In genomic region chr2:215619989-215620388, GRCh38 we compare ENCODE assay signal across 1 cellular context.
TF ChIP-seq lines count a peak whose summit lies in the region.

No MANE protein-coding gene starts in this region.

TF ChIP-seq in HEK293, 187 proteins besides CTCF, POLR2A, EP300 and RAD21 (continued from another document):
- TF ChIP-seq KLF9 (tag by site-specific recombination; IDR thresholded peaks at IDR 0.05; ENCODE audit: low read depth) (peak; percentile 49; the same call in 1 of the 2 replicates), ZNF23 (tag by site-specific recombination; IDR thresholded peaks at IDR 0.05; ENCODE audit: borderline replicate concordance) (no peak), KLF7 (tag by site-specific recombination; IDR thresholded peaks at IDR 0.05; ENCODE audit: borderline replicate concordance) (peak; percentile 83), ZSCAN5A (tag by site-specific recombination; IDR thresholded peaks at IDR 0.05) (no peak), ZNF121 (tag by site-specific recombination; IDR thresholded peaks at IDR 0.05) (no peak), MYNN (tag by site-specific recombination; IDR thresholded peaks at IDR 0.05; ENCODE audit: borderline replicate concordance) (no peak), ZNF10 (tag by site-specific recombination; IDR thresholded peaks at IDR 0.05) (no peak), ZNF335 (tag by site-specific recombination; conservative IDR thresholded peaks at IDR 0.05) (peak; percentile 77; the same call in 1 of the 2 replicates), ZNF324 (tag by site-specific recombination; IDR thresholded peaks at IDR 0.05) (no peak), ZNF645 (tag by site-specific recombination; IDR thresholded peaks at IDR 0.05) (no peak), ZNF501 (tag by site-specific recombination; IDR thresholded peaks at IDR 0.05) (no peak), KLF1 (tag by site-specific recombination; IDR thresholded peaks at IDR 0.05) (peak; percentile 29; the same call in 1 of the 2 replicates)
